24 cellular contexts compared by ENCODE assay signal in genomic region chr7:48213226-48213625, GRCh38. TPM values are rescaled to one million over a fixed set of nuclear protein-coding genes. Genes with fewer than 3 reads are reported as not detected.
"Had no signal": no experiment of that assay in that cellular context is flagged by ENCODE, and none has a peak within 500 bp of the region (broad histone marks: within the 10 kb centered on the region; RNA-seq: fewer than 3 reads in every experiment).

No MANE protein-coding gene starts in this region.

- H3K4me1 Mint-ChIP-seq: memory B cell; naive B cell; nephron; stimulated activated memory B cell treated with anti-CD40 and anti-IgM and Interleukin-4, amounts not matched to agents 10 μg/mL and 1 μg/mL and 100 μg/mL, for 72 hours had no signal

- H3K36me3 ChIP-seq: gastrocnemius medialis, heart right ventricle, spleen, tibial nerve, upper lobe of right lung, vagina had no signal

- H3K4me3 ChIP-seq: coronary artery, gastrocnemius medialis, heart right ventricle, spleen, testis, tibial nerve, upper lobe of right lung, vagina had no signal

- H3K4me3 Mint-ChIP-seq: endodermal cell; memory B cell; naive B cell; nephron; stimulated activated memory B cell treated with anti-CD40 and anti-IgM and Interleukin-4, amounts not matched to agents 10 μg/mL and 1 μg/mL and 100 μg/mL, for 72 hours; stimulated activated naive CD8-positive, alpha-beta T cell treated with anti-CD3 and anti-CD28 coated beads, Interleukin-15, Interleukin-2, amounts not matched to agents 100 ng/mL and 50 ng/mL, for 24 hours had no signal

- H3K27me3 Mint-ChIP-seq: stimulated activated memory B cell treated with anti-CD40 and anti-IgM and Interleukin-4, amounts not matched to agents 10 μg/mL and 1 μg/mL and 100 μg/mL, for 72 hours had no signal

- ATAC-seq: gastrocnemius medialis; heart right ventricle; left lobe of liver; sciatic nerve; stimulated activated memory B cell treated with anti-CD40 and anti-IgM and Interleukin-4, amounts not matched to agents 10 μg/mL and 1 μg/mL and 100 μg/mL, for 72 hours; upper lobe of right lung had no signal

- H3K27ac Mint-ChIP-seq: endodermal cell; memory B cell; naive B cell; nephron; stimulated activated memory B cell treated with anti-CD40 and anti-IgM and Interleukin-4, amounts not matched to agents 10 μg/mL and 1 μg/mL and 100 μg/mL, for 72 hours; stimulated activated naive CD8-positive, alpha-beta T cell treated with anti-CD3 and anti-CD28 coated beads, Interleukin-15, Interleukin-2, amounts not matched to agents 100 ng/mL and 50 ng/mL, for 24 hours had no signal

- H3K9me3 ChIP-seq: gastrocnemius medialis, testis, upper lobe of right lung, vagina had no signal

- H3K27ac ChIP-seq: coronary artery, gastrocnemius medialis, heart right ventricle, spleen, testis, tibial nerve, upper lobe of right lung, vagina had no signal

- H3K36me3 Mint-ChIP-seq: stimulated activated memory B cell treated with anti-CD40 and anti-IgM and Interleukin-4, amounts not matched to agents 10 μg/mL and 1 μg/mL and 100 μg/mL, for 72 hours had no signal

- H3K27me3 ChIP-seq: gastrocnemius medialis, heart right ventricle, spleen, testis, tibial nerve, upper lobe of right lung, vagina had no signal

- DNase-seq: effector CD4-positive, alpha-beta T cell; endodermal cell; gastrocnemius medialis; heart right ventricle; islet precursor cell; naive B cell; posterior cingulate gyrus; spleen; stimulated activated CD4-positive, alpha-beta T cell treated with anti-CD3 and anti-CD28 coated beads, Interleukin-15, amount 100 ng/mL, for 24 hours; stimulated activated CD4-positive, alpha-beta T cell treated with anti-CD3 and anti-CD28 coated beads, Interleukin-1b, Interleukin-23, amount 100 ng/mL, for 48 hours; stimulated activated CD4-positive, alpha-beta T cell treated with anti-CD3 and anti-CD28 coated beads, Interleukin-4, amount 100 ng/mL, for 24 hours; testis; upper lobe of right lung had no signal

- H3K4me1 ChIP-seq: gastrocnemius medialis, heart right ventricle, spleen, testis, tibial nerve, upper lobe of right lung, vagina had no signal

RNA-seq across cellular contexts. Expression of gene ABCA13, which starts 42.0 kb away (rescaled TPM):
- total RNA-seq: dermis microvascular lymphatic vessel endothelial cell, pulmonary artery endothelial cell had no signal
